ENCODE assay signal across 16 cellular contexts in the genomic region with DNA sequence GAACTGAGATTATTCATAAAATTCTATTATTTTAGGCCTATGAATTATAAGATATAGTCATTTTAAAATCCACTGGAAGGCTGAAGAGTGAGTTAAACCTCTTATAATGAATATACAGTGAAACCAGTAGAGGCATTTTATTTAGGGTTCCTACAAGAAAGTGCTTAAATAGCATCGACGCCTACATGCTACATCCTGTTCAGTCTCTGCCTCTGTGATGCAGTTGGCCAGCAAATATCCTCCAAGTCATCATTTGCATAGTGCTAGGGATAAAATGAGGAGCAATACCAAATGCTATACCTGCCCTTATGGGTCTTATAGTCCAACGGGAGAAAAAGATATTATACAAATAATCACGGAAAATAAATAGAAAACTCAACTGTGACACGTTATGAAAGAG.
"Had no signal": no experiment of that assay in that cellular context is flagged by ENCODE, and none has a peak within 500 bp of the region (broad histone marks: within the 10 kb centered on the region; RNA-seq: fewer than 3 reads in every experiment).

No MANE protein-coding gene starts in this region.

- FAIRE-seq: frontal cortex, keratinocyte had no signal

- ATAC-seq: heart left ventricle; stimulated activated naive CD8-positive, alpha-beta T cell treated with anti-CD3 and anti-CD28 coated beads, Interleukin-15, amount 100 ng/mL, for 72 hours had no signal

- H3K36me3 ChIP-seq: colonic mucosa had no signal

- H3K27me3 ChIP-seq: cardiac muscle cell, colonic mucosa, esophagus squamous epithelium, heart left ventricle had no signal

- H3K79me2 ChIP-seq: parathyroid adenoma had no signal

- H3K4me3 ChIP-seq: cardiac muscle cell, colonic mucosa, esophagus squamous epithelium, heart left ventricle, left ventricle myocardium inferior had no signal

- DNase-seq: activated CD4-positive, alpha-beta T cell treated with anti-CD3 and anti-CD28 coated beads, Interleukin-2, amount 50 U/mL, for 4 hours; activated CD4-positive, CD25-positive, alpha-beta regulatory T cell; activated gamma-delta T cell treated with Interleukin-2 at 50 U/mL for 16 hours; activated naive CD8-positive, alpha-beta T cell treated with anti-CD3 and anti-CD28 coated beads, Interleukin-2, amount 10 ng/mL, durations not matched to agents 7 days and 5 days; activated T-cell treated with anti-CD3 and anti-CD28 coated beads, Interleukin-2, amount 50 U/mL, for 4 hours; aorta; colonic mucosa; esophagus squamous epithelium; heart left ventricle; left ventricle myocardium inferior; stimulated activated CD4-positive, alpha-beta T cell treated with anti-CD3 and anti-CD28 coated beads, Interleukin-4, amount 100 ng/mL, for 24 hours; stimulated activated naive CD8-positive, alpha-beta T cell treated with anti-CD3 and anti-CD28 coated beads, Interleukin-15, amount 100 ng/mL, for 72 hours had no signal

- H3K4me1 ChIP-seq: colonic mucosa, esophagus squamous epithelium, left ventricle myocardium inferior, parathyroid adenoma had no signal

- H2AFZ ChIP-seq: parathyroid adenoma had no signal

- H3K9ac ChIP-seq: parathyroid adenoma had no signal

- H3K9me3 ChIP-seq: colonic mucosa, esophagus squamous epithelium, heart left ventricle, left ventricle myocardium inferior had no signal

- H3K27ac ChIP-seq: cardiac muscle cell, colonic mucosa, esophagus squamous epithelium, heart left ventricle, left ventricle myocardium inferior, parathyroid adenoma had no signal
